Comparison of ENCODE assay signal across 18 cellular contexts in the genomic region with DNA sequence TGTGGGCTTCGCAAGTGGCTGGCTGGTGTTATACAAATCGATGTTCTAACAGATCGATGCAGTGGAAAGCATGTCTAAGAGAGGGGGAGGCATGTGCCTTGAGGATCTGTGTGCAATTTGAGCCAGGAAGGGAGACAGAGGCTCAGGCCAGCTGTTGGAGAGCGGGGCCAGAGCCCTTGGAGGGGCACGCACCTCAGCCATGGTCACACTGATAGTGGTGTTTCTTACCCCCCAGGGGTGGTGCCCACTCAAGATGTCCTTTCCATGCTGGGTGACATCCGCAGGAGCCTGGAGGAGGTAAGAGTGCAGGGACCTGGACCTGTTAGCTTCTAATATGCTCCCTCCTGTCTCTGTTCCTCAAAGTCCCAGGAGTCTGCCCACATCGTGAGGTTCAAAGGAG.
"Had no signal": no experiment of that assay in that cellular context is flagged by ENCODE, and none has a peak within 500 bp of the region (broad histone marks: within the 10 kb centered on the region; RNA-seq: fewer than 3 reads in every experiment).

No MANE protein-coding gene starts in this region.

- H3K27me3 ChIP-seq: cardiac muscle cell, heart left ventricle, tibial artery had no signal

- H3K9me3 ChIP-seq: heart left ventricle, mucosa of descending colon, prostate gland, tibial artery had no signal

- H3K36me3 Mint-ChIP-seq: activated CD4-positive, alpha-beta memory T cell treated with anti-CD3 and anti-CD28 coated beads for 36 hours; activated naive CD8-positive, alpha-beta T cell treated with anti-CD3 and anti-CD28 coated beads, Interleukin-2, amount 10 ng/mL, durations not matched to agents 7 days and 5 days had no signal

- H3K27me3 Mint-ChIP-seq: activated CD4-positive, alpha-beta memory T cell treated with anti-CD3 and anti-CD28 coated beads for 36 hours; activated CD4-positive, alpha-beta T cell treated with anti-CD3 and anti-CD28 coated beads for 36 hours; memory B cell; stimulated activated naive CD8-positive, alpha-beta T cell treated with anti-CD3 and anti-CD28 coated beads, Interleukin-15, Interleukin-2, amounts not matched to agents 100 ng/mL and 50 ng/mL, for 24 hours had no signal

- DNase-seq: activated CD4-positive, alpha-beta memory T cell treated with anti-CD3 and anti-CD28 coated beads for 36 hours; activated CD4-positive, alpha-beta T cell treated with anti-CD3 and anti-CD28 coated beads for 36 hours; activated naive CD4-positive, alpha-beta T cell; activated naive CD8-positive, alpha-beta T cell treated with anti-CD3 and anti-CD28 coated beads, Interleukin-2, amount 10 ng/mL, durations not matched to agents 7 days and 5 days; activated T-cell treated with anti-CD3 and anti-CD28 coated beads, Interleukin-2, amount 50 U/mL, for 1 hour; amniotic stem cell; left cardiac atrium; stimulated activated CD4-positive, alpha-beta T cell treated with anti-CD3 and anti-CD28 coated beads, Interleukin-12 subunit alpha, Interleukin-12 subunit beta, amount 100 ng/mL, for 4 hours; stimulated activated CD4-positive, alpha-beta T cell treated with anti-CD3 and anti-CD28 coated beads, Interleukin-4, amount 100 ng/mL, for 4 hours; T-helper 9 cell had no signal

- H3K9me3 Mint-ChIP-seq: activated CD4-positive, alpha-beta memory T cell treated with anti-CD3 and anti-CD28 coated beads for 36 hours; activated naive CD8-positive, alpha-beta T cell treated with anti-CD3 and anti-CD28 coated beads, Interleukin-2, amount 10 ng/mL, durations not matched to agents 7 days and 5 days; memory B cell; stimulated activated naive CD8-positive, alpha-beta T cell treated with anti-CD3 and anti-CD28 coated beads, Interleukin-15, Interleukin-2, amounts not matched to agents 100 ng/mL and 50 ng/mL, for 24 hours had no signal

- H3K4me1 ChIP-seq: prostate gland had no signal

- H3K36me3 ChIP-seq: cardiac muscle cell, heart left ventricle, prostate gland, tibial artery had no signal

- H3K4me3 Mint-ChIP-seq: activated CD4-positive, alpha-beta memory T cell treated with anti-CD3 and anti-CD28 coated beads for 36 hours; activated CD4-positive, alpha-beta T cell treated with anti-CD3 and anti-CD28 coated beads for 36 hours; activated naive CD8-positive, alpha-beta T cell treated with anti-CD3 and anti-CD28 coated beads, Interleukin-2, amount 10 ng/mL, durations not matched to agents 7 days and 5 days; memory B cell; stimulated activated naive CD8-positive, alpha-beta T cell treated with anti-CD3 and anti-CD28 coated beads, Interleukin-15, Interleukin-2, amounts not matched to agents 100 ng/mL and 50 ng/mL, for 24 hours; WTC11 had no signal

- H3K27ac ChIP-seq: cardiac muscle cell, heart left ventricle, prostate gland, tibial artery had no signal

- H3K4me3 ChIP-seq: cardiac muscle cell, heart left ventricle, mucosa of descending colon, prostate gland, tibial artery had no signal

- H3K27ac Mint-ChIP-seq: activated CD4-positive, alpha-beta memory T cell treated with anti-CD3 and anti-CD28 coated beads for 36 hours; activated CD4-positive, alpha-beta T cell treated with anti-CD3 and anti-CD28 coated beads for 36 hours; activated naive CD8-positive, alpha-beta T cell treated with anti-CD3 and anti-CD28 coated beads, Interleukin-2, amount 10 ng/mL, durations not matched to agents 7 days and 5 days; memory B cell; stimulated activated naive CD8-positive, alpha-beta T cell treated with anti-CD3 and anti-CD28 coated beads, Interleukin-15, Interleukin-2, amounts not matched to agents 100 ng/mL and 50 ng/mL, for 24 hours; WTC11 had no signal

- ATAC-seq: activated CD4-positive, alpha-beta T cell treated with anti-CD3 and anti-CD28 coated beads for 36 hours; heart left ventricle; left cardiac atrium; mucosa of descending colon; WTC11 had no signal
